Comparison of ENCODE assay signal across 20 cellular contexts in genomic region chr9:14379280-14379679, GRCh38.
DNase-seq lines count a peak whose midpoint lies in the region; ATAC-seq and TF ChIP-seq lines count a peak whose summit lies in the region.
"Had no signal": no experiment of that assay in that cellular context is flagged by ENCODE, and none has a peak within 500 bp of the region (broad histone marks: within the 10 kb centered on the region; RNA-seq: fewer than 3 reads in every experiment).

No MANE protein-coding gene starts in this region.

- H2AFZ ChIP-seq in MM.1S (ENCODE audit: low read length) = no peak overlapping the region
- H2AFZ ChIP-seq: GM23248 had no signal

- H3F3A ChIP-seq in MM.1S (ENCODE audit: insufficient read depth, low read length) = no peaks in the 10 kb centered on the region

- H3K4me1 Mint-ChIP-seq in activated T-helper 17 cell treated with anti-CD3 and anti-CD28 coated beads, Interleukin-2, amount 50 U/mL, for 72 hours = no peaks in the 10 kb centered on the region
- H3K4me1 Mint-ChIP-seq in activated CD4-positive, alpha-beta T cell treated with anti-CD3 and anti-CD28 coated beads, Interleukin-2, amount 10 ng/mL, durations not matched to agents 7 days and 5 days = no peaks in the 10 kb centered on the region
- H3K4me1 Mint-ChIP-seq: B cell; CD4-positive, CD25-positive, alpha-beta regulatory T cell; H9 had no signal

- H3K4me3 Mint-ChIP-seq in activated T-helper 17 cell treated with anti-CD3 and anti-CD28 coated beads, Interleukin-2, amount 50 U/mL, for 72 hours = no peak overlapping the region
- H3K4me3 Mint-ChIP-seq in activated CD4-positive, alpha-beta T cell treated with anti-CD3 and anti-CD28 coated beads, Interleukin-2, amount 10 ng/mL, durations not matched to agents 7 days and 5 days = no peak overlapping the region
- H3K4me3 Mint-ChIP-seq: B cell; CD4-positive, CD25-positive, alpha-beta regulatory T cell; CD8-positive, alpha-beta T cell; H9 had no signal

- DNase-seq in GM06990 (ENCODE audit: extremely low read depth, insufficient read length) (peak; percentile 3), MM.1S (no peak), SW480 (ENCODE audit: low spot score) (no peak), NCI-H526 treated with DMSO at 0.1 percent for 48 hours (lab: John Stamatoyannopoulos, UW) (no peak)
- no peak for DNase-seq in activated CD4-positive, alpha-beta T cell treated with anti-CD3 and anti-CD28 coated beads, Interleukin-2, amount 10 ng/mL, durations not matched to agents 7 days and 5 days
- DNase-seq: Caco-2; CD4-positive, CD25-positive, alpha-beta regulatory T cell; CD8-positive, alpha-beta T cell; DMS153; DND-41; GM23248; H9 had no signal

- H3K27me3 Mint-ChIP-seq in activated T-helper 17 cell treated with anti-CD3 and anti-CD28 coated beads, Interleukin-2, amount 50 U/mL, for 72 hours = peaks cover 6% of the 10 kb centered on the region
- no peaks in the 10 kb centered on the region for H3K27me3 Mint-ChIP-seq in activated CD4-positive, alpha-beta T cell treated with anti-CD3 and anti-CD28 coated beads, Interleukin-2, amount 10 ng/mL, durations not matched to agents 7 days and 5 days

- H3K79me2 ChIP-seq in MM.1S (ENCODE audit: low read length) = no peaks in the 10 kb centered on the region

- no peaks in the 10 kb centered on the region for H3K36me3 ChIP-seq in GM06990 (ENCODE audit: control insufficient read depth, insufficient read depth, low read length)
- no peaks in the 10 kb centered on the region for H3K36me3 ChIP-seq in MM.1S (replicated peaks; ENCODE audit: insufficient read depth, low read length)
- H3K36me3 ChIP-seq: BLaER1 had no signal

- no peak overlapping the region for H3K27ac Mint-ChIP-seq in activated T-helper 17 cell treated with anti-CD3 and anti-CD28 coated beads, Interleukin-2, amount 50 U/mL, for 72 hours
- no peak overlapping the region for H3K27ac Mint-ChIP-seq in activated CD4-positive, alpha-beta T cell treated with anti-CD3 and anti-CD28 coated beads, Interleukin-2, amount 10 ng/mL, durations not matched to agents 7 days and 5 days
- H3K27ac Mint-ChIP-seq: B cell; CD4-positive, CD25-positive, alpha-beta regulatory T cell; CD8-positive, alpha-beta T cell; H9 had no signal

- CTCF ChIA-PET in activated CD4-positive, alpha-beta T cell treated with anti-CD3 and anti-CD28 coated beads, Interleukin-2, amount 10 ng/mL, durations not matched to agents 7 days and 5 days (lab: Charles Lee) = interaction anchor here (0.6 to 0.7 kb wide), 2 partner anchors 75 to 1030 kb away, joined by 3 to 4 read pairs; no protein-coding TSS in a partner anchor

- H3K9me2 ChIP-seq in MM.1S (replicated peaks; ENCODE audit: insufficient read depth, low read length) = no peaks in the 10 kb centered on the region

- H3K4me3 ChIP-seq in GM06990 (replicated peaks; ENCODE audit: low read depth, low read length) = no peak overlapping the region
- no peak overlapping the region for H3K4me3 ChIP-seq in MM.1S (ENCODE audit: low read length)
- H3K4me3 ChIP-seq: BLaER1, GM23248 had no signal

- H3K27me3 ChIP-seq in GM06990 (replicated peaks; ENCODE audit: control insufficient read depth, insufficient read depth, low read length) = no peaks in the 10 kb centered on the region
- no peaks in the 10 kb centered on the region for H3K27me3 ChIP-seq in MM.1S (replicated peaks; ENCODE audit: insufficient read depth, low read length)
- H3K27me3 ChIP-seq: BLaER1 had no signal

- no peaks in the 10 kb centered on the region for H3K36me3 Mint-ChIP-seq in activated T-helper 17 cell treated with anti-CD3 and anti-CD28 coated beads, Interleukin-2, amount 50 U/mL, for 72 hours (ENCODE audit: low read depth)
- H3K36me3 Mint-ChIP-seq in activated CD4-positive, alpha-beta T cell treated with anti-CD3 and anti-CD28 coated beads, Interleukin-2, amount 10 ng/mL, durations not matched to agents 7 days and 5 days (ENCODE audit: low read depth) = no peaks in the 10 kb centered on the region
- H3K36me3 Mint-ChIP-seq: CD4-positive, CD25-positive, alpha-beta regulatory T cell; CD8-positive, alpha-beta T cell had no signal

- H3K27ac ChIP-seq in MM.1S (ENCODE audit: low read length) = no peak overlapping the region
- H3K27ac ChIP-seq: 22Rv1, BLaER1, C4-2B, GM23248 had no signal

- no peak for TF ChIP-seq CTCF in GM06990 (IDR thresholded peaks at IDR 0.05; ENCODE audit: insufficient read depth, low read length, poor library complexity, severe bottlenecking)
- TF ChIP-seq CTCF in MM.1S (IDR thresholded peaks at IDR 0.05; ENCODE audit: low read length) = no peak

- no peak overlapping the region for H3K4me2 ChIP-seq in MM.1S (ENCODE audit: low read depth, low read length)
- H3K4me2 ChIP-seq: BLaER1 had no signal

- no peak overlapping the region for H3K9ac ChIP-seq in MM.1S (ENCODE audit: low read length)
- H3K9ac ChIP-seq: BLaER1, GM23248 had no signal

- H3K4me1 ChIP-seq in MM.1S (ENCODE audit: low read length) = no peaks in the 10 kb centered on the region
- H3K4me1 ChIP-seq: Caco-2 had no signal

- ATAC-seq in GM18868 (IDR thresholded peaks at IDR 0.05; ENCODE audit: unreplicated experiment) = peak; percentile 56
- peak; percentile 40 for ATAC-seq in HG02852 (IDR thresholded peaks at IDR 0.05; ENCODE audit: unreplicated experiment)
- ATAC-seq in activated T-helper 17 cell treated with anti-CD3 and anti-CD28 coated beads, Interleukin-2, amount 50 U/mL, for 72 hours (replicated peaks) = peak; percentile 9
- ATAC-seq: CD8-positive, alpha-beta T cell; HCT116 had no signal

- H3K9me3 ChIP-seq in MM.1S (replicated peaks; ENCODE audit: insufficient read depth, low read length) = no peaks in the 10 kb centered on the region
- H3K9me3 ChIP-seq: BLaER1, Caco-2 had no signal

- no peaks in the 10 kb centered on the region for H3K9me3 Mint-ChIP-seq in activated T-helper 17 cell treated with anti-CD3 and anti-CD28 coated beads, Interleukin-2, amount 50 U/mL, for 72 hours
- H3K9me3 Mint-ChIP-seq in activated CD4-positive, alpha-beta T cell treated with anti-CD3 and anti-CD28 coated beads, Interleukin-2, amount 10 ng/mL, durations not matched to agents 7 days and 5 days = no peaks in the 10 kb centered on the region
- H3K9me3 Mint-ChIP-seq: CD8-positive, alpha-beta T cell had no signal

- no peaks in the 10 kb centered on the region for H4K20me1 ChIP-seq in MM.1S (ENCODE audit: insufficient read depth, low read length)
- H4K20me1 ChIP-seq: BLaER1 had no signal

- POLR2A ChIA-PET in activated CD4-positive, alpha-beta T cell treated with anti-CD3 and anti-CD28 coated beads, Interleukin-2, amount 10 ng/mL, durations not matched to agents 7 days and 5 days (lab: Charles Lee) = no interaction called here
